In genomic region chr9:4734150-4734549, GRCh38 we compare ENCODE assay signal across 1 cellular context.
TF ChIP-seq lines count a peak whose summit lies in the region.

No MANE protein-coding gene starts in this region.

TF ChIP-seq in K562, 482 proteins besides CTCF, POLR2A, EP300 and RAD21:
- TF ChIP-seq GABPA (tag; conservative IDR thresholded peaks at IDR 0.05; ENCODE audit: low read depth) (no peak), ELK1 (CRISPR knock-in tag; IDR thresholded peaks at IDR 0.05) (no peak), ZSCAN29 (IDR thresholded peaks at IDR 0.05) (no peak), ZNF586 (CRISPR knock-in tag; conservative IDR thresholded peaks at IDR 0.05) (no peak), TAF7 (tag; IDR thresholded peaks at IDR 0.05) (no peak), HIVEP1 (CRISPR knock-in tag; IDR thresholded peaks at IDR 0.05) (no peak)
